8 cellular contexts compared by ENCODE assay signal in genomic region chr20:50771418-50772080, GRCh38. TPM values are rescaled to one million over a fixed set of nuclear protein-coding genes. Genes with fewer than 3 reads are reported as not detected.
DNase-seq lines count a peak whose midpoint lies in the region; ATAC-seq and TF ChIP-seq lines count a peak whose summit lies in the region.
"Not testable (repeated sequence)": the region's sequence is repeated elsewhere in the genome, so short reads cannot be mapped to it uniquely, and the experiment has no call there.

No MANE protein-coding gene starts in this region.

- H3K4me1 ChIP-seq in HCT116 (ENCODE audit: control insufficient read depth in 1 of 2, insufficient read depth in 2 of 2, low read length in 2 of 2) = peaks cover 0 to 27% of the 10 kb centered on the region in 2 experiments; a peak in 3 of 4 replicates
- not testable (repeated sequence) for H3K4me1 ChIP-seq in PC-3 (ENCODE audit: insufficient read depth, low read length)

- RAD21 ChIA-PET in HCT116 (lab: Charles Lee; ENCODE audit: low non-redundant PET in 1 of 2, low total read pairs in 2 of 2, uncharacterized antibody in 2 of 2, unreplicated experiment in 2 of 2) = not testable (repeated sequence)

- not testable (repeated sequence) for TF ChIP-seq RAD21 in HCT116 (IDR thresholded peaks at IDR 0.05; ENCODE audit: low read depth)

- not testable (repeated sequence) for H4K20me1 ChIP-seq in HCT116 (ENCODE audit: insufficient read depth); PC-3 (ENCODE audit: low read length)

- TF ChIP-seq CTCF in HCT116 (IDR thresholded peaks at IDR 0.05 in 2 of 3, conservative IDR thresholded peaks at IDR 0.05 in 1 of 3; ENCODE audit: borderline replicate concordance in 1 of 3, insufficient read depth in 1 of 3, low read depth in 2 of 3, low read length in 2 of 3); PC-3 (conservative IDR thresholded peaks at IDR 0.05; ENCODE audit: low read depth, low read length): not testable (repeated sequence)

- ATAC-seq in HCT116 (peak; percentile 18; the same call in 1 of the 2 replicates), PC-3 (peak; percentile 48; the same call in 1 of the 2 replicates), SK-N-SH treated with all-trans-retinoic acid at 6 μM for 48 hours (peak; percentile 91)

- intact Hi-C loops in HCT116 (cut with micrococcal nuclease); PC-3 (cut with micrococcal nuclease); posterior vena cava (cut with DNase I): not testable (repeated sequence)

- H3K79me2 ChIP-seq in HCT116 (ENCODE audit: insufficient read depth, low read length); PC-3 (ENCODE audit: low read length): not testable (repeated sequence)

- H3K36me3 ChIP-seq in HCT116 (ENCODE audit: control insufficient read depth in 1 of 2, insufficient read depth in 2 of 2, low read length in 2 of 2); PC-3 (ENCODE audit: low read depth, low read length): not testable (repeated sequence)

- not testable (repeated sequence) for H3K27ac ChIP-seq in HCT116 (ENCODE audit: low read depth, low read length); PC-3 (ENCODE audit: low read length)

- H3K9ac ChIP-seq in HCT116 (ENCODE audit: low read length); PC-3 (ENCODE audit: low read length): not testable (repeated sequence)

- POLR2A ChIA-PET in HCT116 (lab: Charles Lee); PC-3 (lab: Charles Lee; ENCODE audit: unreplicated experiment): not testable (repeated sequence)

- BruUV-seq in HCT116 (replicated peaks; lab: Mats Ljungman, UMichigan); PC-3 (replicated peaks; lab: Mats Ljungman, UMichigan): not testable (repeated sequence)

- not testable (repeated sequence) for TF ChIP-seq POLR2A in HCT116 (IDR thresholded peaks at IDR 0.05; ENCODE audit: borderline replicate concordance, extremely low read depth, insufficient read depth, insufficient read length)

- H3K4me3 ChIP-seq in HCT116 (replicated peaks in 1 of 2; ENCODE audit: low read depth in 1 of 2, low read length in 2 of 2); PC-3 (ENCODE audit: low read length): not testable (repeated sequence)

- DNase-seq in Daoy (ENCODE audit: low read depth) (peak; percentile 57), ecto neural progenitor cell (ENCODE audit: low spot score) (peak; percentile 15), kidney glomerular epithelial cell (lab: John Stamatoyannopoulos, UW) (peak; percentile 24), posterior vena cava (ENCODE audit: low spot score) (peak; percentile 13), ureter (ENCODE audit: low spot score) (peak; percentile 37)
- DNase-seq in HCT116 (ENCODE audit: low read depth, low spot score); PC-3: not testable (repeated sequence)

- not testable (repeated sequence) for H3K9me2 ChIP-seq in HCT116 (ENCODE audit: insufficient read depth); PC-3 (replicated peaks; ENCODE audit: low read length)

- not testable (repeated sequence) for H3K27me3 ChIP-seq in HCT116 (ENCODE audit: insufficient read depth, low read length); PC-3 (ENCODE audit: low read length)

- not testable (repeated sequence) for H3F3A ChIP-seq in PC-3 (ENCODE audit: low read length, unreplicated experiment)

- H3K9me3 ChIP-seq in HCT116 (ENCODE audit: control insufficient read depth in 1 of 2, insufficient read depth in 1 of 2, low read depth in 1 of 2, low read length in 2 of 2); PC-3 (ENCODE audit: low read length): not testable (repeated sequence)

- CTCF ChIA-PET in HCT116 (lab: Charles Lee); PC-3 (lab: Charles Lee): not testable (repeated sequence)

- H2AFZ ChIP-seq in HCT116 (ENCODE audit: low read depth, low read length, poor library complexity, severe bottlenecking); PC-3 (ENCODE audit: low read length): not testable (repeated sequence)

- not testable (repeated sequence) for H3K4me2 ChIP-seq in HCT116 (ENCODE audit: low read length); PC-3 (ENCODE audit: low read length)

TF ChIP-seq in SK-N-SH treated with all-trans-retinoic acid at 6 μM for 48 hours, 23 proteins besides CTCF, POLR2A, EP300 and RAD21:
- TF ChIP-seq ISL1 (CRISPR knock-in tag; IDR thresholded peaks at IDR 0.05) = peak; percentile 47

RNA-seq across cellular contexts. Expression of gene BCAS4, which starts 23.3 kb away (rescaled TPM):
- total RNA-seq in Daoy (2014; rRNA removed; shearing (Covaris generic)) = 10.9 and 16.1 TPM in 2 replicates
- 18.9 TPM for total RNA-seq in HCT116 (2021; ENCODE audit: unreplicated experiment)
- polyA plus RNA-seq in HCT116 (2012) = 18.3 and 18.6 TPM in 2 replicates
- 49.9 and 56.9 TPM in 2 replicates for total RNA-seq in PC-3 (2014; rRNA removed)
- total RNA-seq in posterior vena cava = 1 to 10 TPM; 2.1 to 2.7 TPM
- total RNA-seq in ureter = 12.2 TPM

RNA-seq across cellular contexts. Expression of gene PARD6B, which starts 40.2 kb away (rescaled TPM):
- 5.2 and 26.0 TPM in 2 replicates for total RNA-seq in Daoy (2014; rRNA removed; shearing (Covaris generic))
- total RNA-seq in HCT116 (2021; ENCODE audit: unreplicated experiment) (41.3 TPM), PC-3 (2014; rRNA removed) (3.7 and 4.3 TPM in 2 replicates), posterior vena cava (1 to 10 TPM; 1.0 to 1.4 TPM), ureter (27.0 TPM)
- 3.1 and 5.0 TPM in 2 replicates for polyA plus RNA-seq in HCT116 (2012)

Comparison
In these comparisons a context has a peak if more than half of its experiments do, and no peak if none do; other contexts are left out.
1. ATAC-seq: peak in every context shown above with its lines; median percentile 91 in SK-N-SH treated with all-trans-retinoic acid at 6 μM for 48 hours; 48 in PC-3; 18 in HCT116.